In genomic region chr2:48274040-48274439, GRCh38 we compare ENCODE assay signal across 1 cellular context.
TF ChIP-seq lines count a peak whose summit lies in the region.

No MANE protein-coding gene starts in this region.

TF ChIP-seq in K562, 482 proteins besides CTCF, POLR2A, EP300 and RAD21 (continued from another document):
- TF ChIP-seq MGA (IDR thresholded peaks at IDR 0.05) (no peak), CREBBP (IDR thresholded peaks at IDR 0.05; ENCODE audit: low read depth, low read length) (no peak), ID3 (CRISPR knock-in tag; IDR thresholded peaks at IDR 0.05) (no peak), ID3 (tag; IDR thresholded peaks at IDR 0.05) (no peak)
